Comparison of ENCODE assay signal across 8 cellular contexts in the genomic region with DNA sequence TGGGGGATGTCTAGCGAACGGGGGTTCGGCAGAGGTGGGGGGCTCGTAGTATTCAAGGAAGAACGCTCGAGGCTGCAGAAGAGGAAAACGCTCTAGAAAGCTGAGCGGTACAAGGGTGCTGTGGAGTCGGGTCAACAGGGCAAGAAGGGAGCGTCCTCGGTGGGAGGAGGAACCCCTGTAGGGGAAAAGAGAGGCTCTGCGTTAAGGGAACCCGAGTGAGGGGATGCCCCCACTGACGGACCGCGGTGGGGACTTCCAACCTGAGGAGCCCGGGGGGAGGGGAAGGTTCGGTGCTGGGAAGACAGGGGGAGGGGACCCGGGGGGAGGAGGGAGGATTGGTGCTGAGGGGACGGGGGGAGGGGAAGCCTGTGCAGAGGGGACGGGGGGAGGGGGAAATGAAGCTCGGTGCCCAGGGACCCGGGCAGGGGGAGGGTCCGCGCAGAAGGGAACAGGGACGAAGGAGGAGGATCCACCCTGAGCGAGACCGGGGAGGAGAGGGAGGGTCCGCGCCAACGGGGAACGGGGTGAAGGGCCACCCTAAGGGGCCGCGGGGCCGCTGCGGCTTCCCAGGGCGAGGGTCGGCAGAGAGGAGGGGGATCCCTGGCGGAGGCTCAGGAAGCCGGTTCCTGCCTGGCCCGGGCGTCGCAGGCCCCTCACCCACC. TPM values are rescaled to one million over a fixed set of nuclear protein-coding genes. Genes with fewer than 3 reads are reported as not detected.
DNase-seq lines count a peak whose midpoint lies in the region; ATAC-seq and TF ChIP-seq lines count a peak whose summit lies in the region.

No MANE protein-coding gene starts in this region.

- H3K4ac ChIP-seq in neuronal stem cell (ENCODE audit: low read length), result peak overlapping the region; percentile 8

- intact Hi-C loops in CD14-positive monocyte (cut with micrococcal nuclease), result loop anchor here (5.0 to 10.0 kb wide), 4 partner anchors 172 to 374 kb away; partner anchors contain the start of genes GOLGA1 (in 2 of the 2) and SCAI (in 2 of the 2)
- intact Hi-C loops in esophagus squamous epithelium (cut with DNase I), result no loop called here

- TF ChIP-seq POLR2A in esophagus squamous epithelium (IDR thresholded peaks at IDR 0.05), result no peak

- peak overlapping the region; percentile 96 for H2BK5ac ChIP-seq in neuronal stem cell (ENCODE audit: low read length)

- peak overlapping the region; percentile 90 for H2AFZ ChIP-seq in neuronal stem cell (ENCODE audit: low read length)

- H3K27me3 Mint-ChIP-seq in CD14-positive monocyte (ENCODE audit: low read depth in 3 of 3), result peaks cover 14 to 26% (median 22%) of the 10 kb centered on the region in 3 donors

- H3K9ac ChIP-seq in neuronal stem cell (ENCODE audit: low read depth, low read length, poor library complexity), result peak overlapping the region; percentile 98

- H4K91ac ChIP-seq in neuronal stem cell (ENCODE audit: low read depth, low read length, poor library complexity), result no peak overlapping the region

- peak overlapping the region; percentile 100 for H3K18ac ChIP-seq in neuronal stem cell (ENCODE audit: low read length)

- H3K36me3 ChIP-seq in HEK293 (ENCODE audit: control insufficient read depth in 2 of 2, insufficient read depth in 1 of 2, low read length in 2 of 2), result no peaks in the 10 kb centered on the region
- no peaks in the 10 kb centered on the region for H3K36me3 ChIP-seq in esophagus squamous epithelium
- no peaks in the 10 kb centered on the region for H3K36me3 ChIP-seq in neuronal stem cell (replicated peaks in 1 of 2; ENCODE audit: control insufficient read depth in 2 of 2, insufficient read depth in 2 of 2, low read length in 2 of 2)

- H2BK120ac ChIP-seq in neuronal stem cell (ENCODE audit: low read depth, low read length), result no peak overlapping the region

- H3K4me1 Mint-ChIP-seq in CD14-positive monocyte, result peaks cover 63% of the 10 kb centered on the region

- peak overlapping the region; percentile 96 to 99 for H3K4me3 Mint-ChIP-seq in CD14-positive monocyte

- CTCF ChIA-PET in HEK293 (lab: Yijun Ruan, JAX), result interaction anchor here (0.5 to 16.2 kb wide), 14 partner anchors 8 to 431 kb away, joined by 3 to 1257 read pairs (median 10); partner anchors contain the start of genes ARPC5L, RPL35 and WDR38

- H3K4me2 ChIP-seq in neuronal stem cell (ENCODE audit: insufficient read depth, low read length, poor library complexity, severe bottlenecking), result peak overlapping the region; percentile 71

- H3K9me3 Mint-ChIP-seq in CD14-positive monocyte, result peaks cover 0 to 3% (median 0%) of the 10 kb centered on the region in 7 donors

- no peak overlapping the region for H4K8ac ChIP-seq in neuronal stem cell (ENCODE audit: low read depth, low read length)

- H3K4me1 ChIP-seq in HEK293 (ENCODE audit: control insufficient read depth, insufficient read depth, low read length) (peaks cover 22% of the 10 kb centered on the region; the same call in 1 of the 2 replicates), esophagus squamous epithelium (peaks cover 15 to 44% (median 18%) of the 10 kb centered on the region in 3 donors), neuronal stem cell (ENCODE audit: control insufficient read depth in 2 of 2, insufficient read depth in 1 of 2, low read depth in 1 of 2, low read length in 2 of 2) (peaks cover 3 to 39% of the 10 kb centered on the region in 2 donors)

- TF ChIP-seq CTCF in CD14-positive monocyte (IDR thresholded peaks at IDR 0.05) (no peak), HEK293 (tag by site-specific recombination; IDR thresholded peaks at IDR 0.05) (no peak), esophagus squamous epithelium (IDR thresholded peaks at IDR 0.05) (no peak)

- no peaks in the 10 kb centered on the region for H3K79me1 ChIP-seq in neuronal stem cell (ENCODE audit: low read depth, low read length)

- no peak overlapping the region for H2BK12ac ChIP-seq in neuronal stem cell (ENCODE audit: low read length)

- H2AK5ac ChIP-seq in neuronal stem cell (ENCODE audit: low read depth, low read length), result peak overlapping the region; percentile 98

- WGBS in esophagus squamous epithelium, 2 donors, result 1% methylated on average over 21 to 34 of the region's 43 CpGs
- WGBS in neuronal stem cell (ENCODE audit: extremely low coverage in 2 of 2, insufficient read length in 2 of 2, insufficient replicate concordance in 1 of 2), 2 donors, result no CpG with 5 or more reads among the region's 43 CpGs

- peak overlapping the region; percentile 89 for H3K23ac ChIP-seq in neuronal stem cell (ENCODE audit: low read depth, low read length, poor library complexity)

- no peak for ATAC-seq in GM21528 (IDR thresholded peaks at IDR 0.05; ENCODE audit: low FRiP score, unreplicated experiment)

- no peaks in the 10 kb centered on the region for H3K9me3 ChIP-seq in HEK293 (ENCODE audit: control insufficient read depth, insufficient read depth, low read depth, low read length)
- no peaks in the 10 kb centered on the region for H3K9me3 ChIP-seq in esophagus squamous epithelium
- no peaks in the 10 kb centered on the region for H3K9me3 ChIP-seq in neuronal stem cell (replicated peaks in 1 of 2; ENCODE audit: control insufficient read depth in 2 of 2, insufficient read depth in 1 of 2, low read depth in 1 of 2, low read length in 2 of 2)

- POLR2A ChIA-PET in HEK293 (lab: Yijun Ruan, JAX), result interaction anchor here (0.6 to 11.9 kb wide), 14 partner anchors 9 to 471 kb away, joined by 3 to 201 read pairs (median 6); partner anchors contain the start of genes ARPC5L, RPL35 and WDR38

- H3K27ac ChIP-seq in HEK293 (ENCODE audit: extremely low read depth, low read depth, low read length) (peak overlapping the region; percentile 91), esophagus squamous epithelium (peak overlapping the region; percentile 59 to 91 (median 84)), neuronal stem cell (replicated peaks; ENCODE audit: low read length) (peak overlapping the region; percentile 88)

- H3K14ac ChIP-seq in neuronal stem cell (ENCODE audit: low read length), result no peak overlapping the region

- peaks cover 0 to 7% of the 10 kb centered on the region in 2 donors for H3K36me3 Mint-ChIP-seq in CD14-positive monocyte

- peak overlapping the region; percentile 68 to 88 (median 75) for H3K27ac Mint-ChIP-seq in CD14-positive monocyte

- H2BK15ac ChIP-seq in neuronal stem cell (ENCODE audit: low read length), result peak overlapping the region; percentile 95

- H3K27me3 ChIP-seq in esophagus squamous epithelium (peaks cover 0 to 57% (median 2%) of the 10 kb centered on the region in 4 donors), neuronal stem cell (ENCODE audit: control insufficient read depth in 3 of 3, insufficient read depth in 3 of 3, low read depth in 1 of 3, low read length in 3 of 3) (peaks cover 0 to 15% (median 0%) of the 10 kb centered on the region in 3 experiments)

- peak overlapping the region; percentile 96 for H3K4me3 ChIP-seq in HEK293 (ENCODE audit: low read depth, low read length)
- peak overlapping the region; percentile 81 to 99 (median 86) for H3K4me3 ChIP-seq in esophagus squamous epithelium
- H3K4me3 ChIP-seq in neuronal stem cell (ENCODE audit: low read length in 2 of 2), result peak overlapping the region; percentile 53 to 99

- DNase-seq in CD14-positive monocyte (ENCODE audit: low spot score) (no peak), T-helper 9 cell (peak; percentile 17), esophagus squamous epithelium (lab: John Stamatoyannopoulos, UW) (no peak), neuronal stem cell (ENCODE audit: low spot score) (no peak), SW 1271 (lab: John Stamatoyannopoulos, UW) (no peak), DMS153 (lab: John Stamatoyannopoulos, UW) (no peak)

TF ChIP-seq in HEK293, 187 proteins besides CTCF, POLR2A, EP300 and RAD21 (continues in another document):
- TF ChIP-seq SP3 (tag by site-specific recombination; IDR thresholded peaks at IDR 0.05) (peak; percentile 43; the same call in 1 of the 2 replicates), SP2 (tag by site-specific recombination; IDR thresholded peaks at IDR 0.05) (peak; percentile 62), ZNF341 (tag by site-specific recombination; IDR thresholded peaks at IDR 0.05; ENCODE audit: low read depth) (peak; percentile 94), ZNF324 (tag by site-specific recombination; IDR thresholded peaks at IDR 0.05) (no peak), ZNF423 (tag by site-specific recombination; IDR thresholded peaks at IDR 0.05) (peak; percentile 81; the same call in 1 of the 2 replicates), ZNF529 (tag by site-specific recombination; IDR thresholded peaks at IDR 0.05; ENCODE audit: insufficient replicate concordance) (peak; percentile 55), ZBTB20 (tag by site-specific recombination; IDR thresholded peaks at IDR 0.05) (peak; percentile 67; the same call in 1 of the 2 replicates), ZNF747 (tag by site-specific recombination; IDR thresholded peaks at IDR 0.05) (no peak), MYNN (tag by site-specific recombination; IDR thresholded peaks at IDR 0.05; ENCODE audit: borderline replicate concordance) (0 out of 2 replicates have a peak, but pooled peaks have one; percentile 16), WT1 (tag by site-specific recombination; IDR thresholded peaks at IDR 0.05) (0 out of 2 replicates have a peak, but pooled peaks have one; percentile 9), ZBTB7A (tag by site-specific recombination; IDR thresholded peaks at IDR 0.05; ENCODE audit: low read depth) (peak; percentile 67; the same call in 1 of the 2 replicates), ZNF660 (tag by site-specific recombination; IDR thresholded peaks at IDR 0.05) (no peak), ZNF394 (tag by site-specific recombination; IDR thresholded peaks at IDR 0.05; ENCODE audit: borderline replicate concordance) (no peak)
- TF ChIP-seq, protein P1, sequence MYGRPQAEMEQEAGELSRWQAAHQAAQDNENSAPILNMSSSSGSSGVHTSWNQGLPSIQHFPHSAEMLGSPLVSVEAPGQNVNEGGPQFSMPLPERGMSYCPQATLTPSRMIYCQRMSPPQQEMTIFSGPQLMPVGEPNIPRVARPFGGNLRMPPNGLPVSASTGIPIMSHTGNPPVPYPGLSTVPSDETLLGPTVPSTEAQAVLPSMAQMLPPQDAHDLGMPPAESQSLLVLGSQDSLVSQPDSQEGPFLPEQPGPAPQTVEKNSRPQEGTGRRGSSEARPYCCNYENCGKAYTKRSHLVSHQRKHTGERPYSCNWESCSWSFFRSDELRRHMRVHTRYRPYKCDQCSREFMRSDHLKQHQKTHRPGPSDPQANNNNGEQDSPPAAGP (tag by site-specific recombination; IDR thresholded peaks at IDR 0.05), result peak; percentile 23; the same call in 1 of the 2 replicates

RNA-seq across cellular contexts. Expression of gene NR6A1, which starts 0.6 kb away (rescaled TPM):
- polyA plus RNA-seq in CD14-positive monocyte, result under 1 TPM; 0.15 to 0.28 TPM
- total RNA-seq in esophagus squamous epithelium, result 1 to 10 TPM; 1.9 to 4.0 (median 2.7) TPM
- polyA plus RNA-seq in neuronal stem cell (2013, experiment 1 of 2), result 109 TPM
- polyA plus RNA-seq in neuronal stem cell (2013, experiment 2 of 2), result 113 TPM

RNA-seq across cellular contexts. Expression of gene OLFML2A, which starts 6.4 kb away (rescaled TPM):
- polyA plus RNA-seq in CD14-positive monocyte, result under 1 TPM in 1 of 2 donors, not detected in 1; 0.03 TPM
- 10 to 100 TPM in 3 of 4 donors, 1 to 10 TPM in 1; 9.0 to 21.7 (median 13.6) TPM for total RNA-seq in esophagus squamous epithelium
- 3.4 TPM for polyA plus RNA-seq in neuronal stem cell (2013, experiment 1 of 2)
- polyA plus RNA-seq in neuronal stem cell (2013, experiment 2 of 2), result 3.6 TPM
